ENCODE assay signal across 8 cellular contexts in genomic region chr7:114865564-114865963, GRCh38. TPM values are rescaled to one million over a fixed set of nuclear protein-coding genes. Genes with fewer than 3 reads are reported as not detected.
DNase-seq lines count a peak whose midpoint lies in the region; ATAC-seq and TF ChIP-seq lines count a peak whose summit lies in the region.

No MANE protein-coding gene starts in this region.

- no peaks in the 10 kb centered on the region for H3K36me3 ChIP-seq in vagina

- no peak for TF ChIP-seq POLR2A in vagina (IDR thresholded peaks at IDR 0.05)

- no peaks in the 10 kb centered on the region for H3K4me1 ChIP-seq in vagina

- no peaks in the 10 kb centered on the region for H3K9me3 ChIP-seq in vagina

- H3K27ac ChIP-seq in vagina: no peak overlapping the region

- no peak overlapping the region for H3K4me3 ChIP-seq in fibroblast of the aortic adventitia (ENCODE audit: low read depth, low read length)
- no peak overlapping the region for H3K4me3 ChIP-seq in vagina

- DNase-seq in SKM-1 treated with dmso at 0.1 percent for 144 hours (lab: John Stamatoyannopoulos, UW; ENCODE audit: unreplicated experiment) (peak; percentile 30), SKM-1 (lab: John Stamatoyannopoulos, UW; ENCODE audit: unreplicated experiment) (no peak), NCI-H460 (ENCODE audit: extremely low read depth, low read depth) (peak; percentile 38), activated T-cell treated with anti-CD3 and anti-CD28 coated beads for 4 hours (peak; percentile 55), fibroblast of the aortic adventitia (ENCODE audit: low read depth) (peak; percentile 83), pons (ENCODE audit: low spot score) (peak; percentile 15), vagina (ENCODE audit: extremely low spot score in 2 of 2) (no peak)

- ATAC-seq in HG02678 (IDR thresholded peaks at IDR 0.05; ENCODE audit: unreplicated experiment): peak; percentile 91

- intact Hi-C loops in vagina (cut with DNase I): loop anchor here (10.0 kb wide), 1 partner anchor 989 kb away; no protein-coding TSS in a partner anchor

- H3K27me3 ChIP-seq in vagina: no peaks in the 10 kb centered on the region

- peak; percentile 89 for TF ChIP-seq CTCF in fibroblast of the aortic adventitia (IDR thresholded peaks at IDR 0.05; ENCODE audit: insufficient read depth, low read length)
- peak; percentile 24 to 55 (median 34) for TF ChIP-seq CTCF in vagina (IDR thresholded peaks at IDR 0.05)

RNA-seq across cellular contexts. Expression of gene MDFIC, which starts 56.3 kb away (rescaled TPM):
- 15.5 and 17.8 TPM in 2 replicates for total RNA-seq in NCI-H460 (2014; rRNA removed; shearing (Covaris generic))
- 8.0 and 8.4 TPM in 2 replicates for polyA plus RNA-seq in NCI-H460 (2014; cell fraction: nucleus; rRNA removed)
- total RNA-seq in fibroblast of the aortic adventitia (ENCODE audit: low replicate concordance) (15.9 and 72.1 TPM in 2 replicates), vagina (27.7 TPM)

Comparison
In these comparisons a context has a peak if more than half of its experiments do, and no peak if none do; other contexts are left out.
1. DNase-seq: peak in SKM-1 treated with dmso at 0.1 percent for 144 hours (single experiment), NCI-H460 (single experiment), activated T-cell treated with anti-CD3 and anti-CD28 coated beads for 4 hours (single experiment), fibroblast of the aortic adventitia (single experiment) and pons (single experiment); none in SKM-1 (single experiment) and vagina (0 of 2).